ENCODE assay signal across 8 cellular contexts in the genomic region with DNA sequence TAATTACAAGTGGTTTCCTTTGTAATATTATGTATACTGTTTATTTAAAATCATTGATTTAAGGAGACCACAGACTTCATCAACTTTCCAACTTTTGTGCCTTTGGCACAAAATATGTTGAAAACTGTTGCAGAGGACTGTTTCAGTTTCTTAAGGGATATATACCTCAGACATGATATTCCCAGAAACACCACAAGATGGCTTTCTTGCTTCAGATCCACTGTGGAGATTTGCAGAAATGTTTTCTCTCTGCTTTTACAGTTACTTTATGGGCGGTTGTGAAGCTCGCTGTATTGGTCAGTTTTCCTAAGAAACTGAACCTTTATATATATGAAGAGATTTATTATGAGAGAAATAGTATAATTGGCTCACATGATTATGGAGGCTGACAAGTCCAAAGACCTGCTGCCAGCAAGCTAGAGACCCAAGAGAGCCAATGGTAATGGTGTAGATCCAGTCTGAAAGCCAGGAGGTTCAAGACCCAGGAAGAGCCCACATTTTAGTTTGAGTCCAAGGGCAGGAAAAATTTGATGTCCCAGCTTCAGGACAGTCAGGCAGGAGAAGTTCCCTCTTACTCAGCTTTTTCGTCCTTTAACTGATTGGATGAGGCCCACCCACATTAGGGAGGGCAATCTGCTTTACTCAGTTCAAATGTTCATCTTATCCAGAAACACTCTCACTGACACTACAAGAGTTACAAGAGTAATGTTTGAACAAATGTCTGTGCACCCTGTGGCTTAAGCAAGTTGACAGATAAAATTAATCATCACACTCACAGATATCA. TPM values are rescaled to one million over a fixed set of nuclear protein-coding genes. Genes with fewer than 3 reads are reported as not detected.
DNase-seq lines count a peak whose midpoint lies in the region; ATAC-seq and TF ChIP-seq lines count a peak whose summit lies in the region.

No MANE protein-coding gene starts in this region.

- H3K4me3 ChIP-seq in lower lobe of right lung: no peak overlapping the region

- no peak overlapping the region for H3K27ac ChIP-seq in lower lobe of right lung

- TF ChIP-seq CTCF in lower lobe of right lung (IDR thresholded peaks at IDR 0.05): peak; percentile 69

- no peaks in the 10 kb centered on the region for H3K27me3 ChIP-seq in lower lobe of right lung (ENCODE audit: low read depth)

- peak; percentile 65 for DNase-seq in CD1c-positive myeloid dendritic cell (ENCODE audit: extremely low spot score)
- DNase-seq in NCI-H2227 (lab: John Stamatoyannopoulos, UW; ENCODE audit: unreplicated experiment): peak; percentile 37
- DNase-seq in cerebellar cortex (ENCODE audit: low spot score): peak; percentile 34
- no peak for DNase-seq in lower lobe of right lung

- no peaks in the 10 kb centered on the region for H3K9me3 ChIP-seq in lower lobe of right lung

- peak; percentile 49 for ATAC-seq in GM21390 (IDR thresholded peaks at IDR 0.05; ENCODE audit: unreplicated experiment)
- peak in 1 of 2 donors; percentile 85 for ATAC-seq in lower lobe of right lung
- ATAC-seq in HG03457 (IDR thresholded peaks at IDR 0.05; ENCODE audit: unreplicated experiment): no peak
- ATAC-seq in HG03521 (IDR thresholded peaks at IDR 0.05; ENCODE audit: unreplicated experiment): no peak
- ATAC-seq in HG02623 (IDR thresholded peaks at IDR 0.05; ENCODE audit: unreplicated experiment): no peak

- H3K4me1 ChIP-seq in lower lobe of right lung: no peaks in the 10 kb centered on the region

- H3K36me3 ChIP-seq in lower lobe of right lung: no peaks in the 10 kb centered on the region

- intact Hi-C loops in lower lobe of right lung (cut with DNase I): loop anchor here (5.0 kb wide), 1 partner anchor 94 kb away; a partner anchor contains a TSS

RNA-seq across cellular contexts. Expression of a gene that starts 12.8 kb away (rescaled TPM):
- 12.9 TPM for total RNA-seq in lower lobe of right lung
